ENCODE assay signal across 3 cellular contexts in genomic region chr5:108602830-108603229, GRCh38.
TF ChIP-seq lines count a peak whose summit lies in the region.

No MANE protein-coding gene starts in this region.

TF ChIP-seq in HepG2, 621 proteins besides CTCF, POLR2A, EP300 and RAD21:
- no peak for TF ChIP-seq KMT2B (CRISPR knock-in tag; IDR thresholded peaks at IDR 0.05)
- no peak for TF ChIP-seq ZNF883 (CRISPR knock-in tag; IDR thresholded peaks at IDR 0.05; ENCODE audit: not compliant biosample characterization)
- TF ChIP-seq MAFK (conservative IDR thresholded peaks at IDR 0.05 in 1 of 2, IDR thresholded peaks at IDR 0.05 in 1 of 2; ENCODE audit: low read length in 2 of 2): peak; percentile 31 to 68; a peak in 3 of 4 replicates
- peak; percentile 22; the same call in 1 of the 2 replicates for TF ChIP-seq MAFF (IDR thresholded peaks at IDR 0.05; ENCODE audit: low read depth, low read length)
- TF ChIP-seq PREB (CRISPR knock-in tag; IDR thresholded peaks at IDR 0.05): no peak
- no peak for TF ChIP-seq ZFP41 (CRISPR knock-in tag; IDR thresholded peaks at IDR 0.05; ENCODE audit: borderline replicate concordance)
- no peak for TF ChIP-seq MAF1 (CRISPR knock-in tag; IDR thresholded peaks at IDR 0.05; ENCODE audit: borderline replicate concordance)

TF ChIP-seq in K562, 482 proteins besides CTCF, POLR2A, EP300 and RAD21 (continues in another document):
- no peak for TF ChIP-seq BRF1 (IDR thresholded peaks at IDR 0.05; ENCODE audit: borderline replicate concordance, extremely low read depth, insufficient read length)
- no peak for TF ChIP-seq ZNF280B (CRISPR knock-in tag; IDR thresholded peaks at IDR 0.05)
- TF ChIP-seq HIVEP1 (CRISPR knock-in tag; IDR thresholded peaks at IDR 0.05): no peak
- TF ChIP-seq ATF1 (CRISPR knock-in tag; IDR thresholded peaks at IDR 0.05): no peak
- TF ChIP-seq ATF1 (tag; IDR thresholded peaks at IDR 0.05): no peak
- no peak for TF ChIP-seq ZNF75A (CRISPR knock-in tag; IDR thresholded peaks at IDR 0.05)
- TF ChIP-seq ZNF175 (CRISPR knock-in tag; IDR thresholded peaks at IDR 0.05; ENCODE audit: low read depth): no peak
- TF ChIP-seq PRPF4 (IDR thresholded peaks at IDR 0.05; ENCODE audit: insufficient read depth, low read depth, low read length, poor library complexity, severe bottlenecking): no peak
- peak; percentile 46; the same call in 1 of the 2 replicates for TF ChIP-seq MAFG (tag; conservative IDR thresholded peaks at IDR 0.05)
- no peak for TF ChIP-seq ZNF165 (CRISPR knock-in tag; IDR thresholded peaks at IDR 0.05; ENCODE audit: borderline replicate concordance)
- TF ChIP-seq MGA (IDR thresholded peaks at IDR 0.05): no peak

TF ChIP-seq in GM23338, 12 proteins besides CTCF, POLR2A, EP300 and RAD21:
- TF ChIP-seq REST (IDR thresholded peaks at IDR 0.05; ENCODE audit: unreplicated experiment): no peak
- TF ChIP-seq CREB1 (CRISPR knock-in tag; IDR thresholded peaks at IDR 0.05; ENCODE audit: low read depth): no peak
- no peak for TF ChIP-seq ZNF462 (CRISPR knock-in tag; IDR thresholded peaks at IDR 0.05)
- TF ChIP-seq ZNF331 (CRISPR knock-in tag; IDR thresholded peaks at IDR 0.05; ENCODE audit: low read depth): no peak
- TF ChIP-seq NANOG (IDR thresholded peaks at IDR 0.05; ENCODE audit: borderline replicate concordance): no peak
- no peak for TF ChIP-seq ETS1 (IDR thresholded peaks at IDR 0.05)
- no peak for TF ChIP-seq STAT1 (IDR thresholded peaks at IDR 0.05; ENCODE audit: unreplicated experiment)
- TF ChIP-seq JUNB (IDR thresholded peaks at IDR 0.05; ENCODE audit: unreplicated experiment): no peak
- no peak for TF ChIP-seq EZH2phosphoT487 (IDR thresholded peaks at IDR 0.05; ENCODE audit: unreplicated experiment)
- no peak for TF ChIP-seq ZNF114 (CRISPR knock-in tag; IDR thresholded peaks at IDR 0.05)
